ENCODE assay signal across 1 cellular context in the genomic region with DNA sequence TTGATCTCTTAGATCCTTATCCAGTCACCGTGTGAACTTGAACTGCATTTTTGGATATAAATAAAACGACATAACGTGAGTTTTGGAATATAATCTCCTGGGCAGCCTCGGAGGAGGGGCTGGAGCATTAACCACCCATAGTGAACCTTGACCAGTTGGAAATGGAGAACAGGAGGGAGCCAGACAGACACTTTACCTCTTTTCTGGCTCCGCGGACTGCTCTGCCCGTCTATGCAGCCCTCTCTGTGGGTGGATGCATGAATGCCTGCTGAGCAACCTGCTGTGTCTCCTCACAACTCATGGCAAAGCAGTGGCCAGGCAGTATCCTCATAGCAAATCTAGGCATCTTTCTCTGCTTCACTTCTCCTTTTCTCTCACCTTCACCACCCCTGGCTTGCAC.
TF ChIP-seq lines count a peak whose summit lies in the region.

No MANE protein-coding gene starts in this region.

TF ChIP-seq in HepG2, 621 proteins besides CTCF, POLR2A, EP300 and RAD21:
- TF ChIP-seq HNF4A (CRISPR knock-in tag; IDR thresholded peaks at IDR 0.05) (peak; percentile 52), ATM (IDR thresholded peaks at IDR 0.05; ENCODE audit: borderline replicate concordance) (no peak), ZSCAN29 (CRISPR knock-in tag; conservative IDR thresholded peaks at IDR 0.05) (0 out of 2 replicates have a peak, but pooled peaks have one; percentile 73)
